ENCODE assay signal across 1 cellular context in genomic region chr6:33208089-33208967, GRCh38.
TF ChIP-seq lines count a peak whose summit lies in the region.

Gene RING1, plus strand, starts transcription at chr6:33208500. Its CDS starts 323 bp downstream, at chr6:33208823.

TF ChIP-seq in HepG2, 621 proteins besides CTCF, POLR2A, EP300 and RAD21 (continued from another document and continues in another):
- TF ChIP-seq ZZZ3 (CRISPR knock-in tag; IDR thresholded peaks at IDR 0.05; ENCODE audit: borderline replicate concordance) (no peak; the same call in 1 of the 2 replicates), PLRG1 (conservative IDR thresholded peaks at IDR 0.05) (no peak), ZNF333 (CRISPR knock-in tag; IDR thresholded peaks at IDR 0.05; ENCODE audit: borderline replicate concordance) (peak; percentile 91; the same call in 1 of the 2 replicates), SP4 (CRISPR knock-in tag; IDR thresholded peaks at IDR 0.05) (peak; percentile 86), SIX1 (CRISPR knock-in tag; IDR thresholded peaks at IDR 0.05; ENCODE audit: borderline replicate concordance) (0 out of 2 replicates have a peak, but pooled peaks have one; percentile 17), ELF1 (CRISPR knock-in tag; IDR thresholded peaks at IDR 0.05) (peak; percentile 62), THYN1 (CRISPR knock-in tag; IDR thresholded peaks at IDR 0.05; ENCODE audit: borderline replicate concordance, low read depth) (no peak), KDM3A (CRISPR knock-in tag; IDR thresholded peaks at IDR 0.05; ENCODE audit: low read depth) (peak; percentile 86; the same call in 1 of the 2 replicates), ELF4 (CRISPR knock-in tag; IDR thresholded peaks at IDR 0.05; ENCODE audit: borderline replicate concordance) (peak; percentile 54; the same call in 1 of the 2 replicates), BRD4 (CRISPR knock-in tag; IDR thresholded peaks at IDR 0.05) (peak; percentile 69), CSRNP2 (CRISPR knock-in tag; conservative IDR thresholded peaks at IDR 0.05; ENCODE audit: low read depth) (0 out of 2 replicates have a peak, but pooled peaks have one; percentile 42), SIN3A (IDR thresholded peaks at IDR 0.05; ENCODE audit: borderline replicate concordance, low read depth, low read length) (0 out of 2 replicates have a peak, but pooled peaks have one; percentile 73), ZNF282 (IDR thresholded peaks at IDR 0.05; ENCODE audit: partially characterized antibody) (no peak), CREB1 (IDR thresholded peaks at IDR 0.05) (peak; percentile 96), CREB1 (CRISPR knock-in tag; IDR thresholded peaks at IDR 0.05) (no peak), ZNF598 (CRISPR knock-in tag; IDR thresholded peaks at IDR 0.05; ENCODE audit: borderline replicate concordance) (0 out of 2 replicates have a peak, but pooled peaks have one; percentile 47), ZNF687 (CRISPR knock-in tag; IDR thresholded peaks at IDR 0.05) (peak; percentile 94), BORCS8-MEF2B (CRISPR knock-in tag; IDR thresholded peaks at IDR 0.05) (0 out of 2 replicates have a peak, but pooled peaks have one; percentile 79), MIER3 (CRISPR knock-in tag; IDR thresholded peaks at IDR 0.05; ENCODE audit: borderline replicate concordance) (peak; percentile 43; the same call in 1 of the 2 replicates), HMGXB3 (CRISPR knock-in tag; IDR thresholded peaks at IDR 0.05; ENCODE audit: borderline replicate concordance) (peak; percentile 65; the same call in 1 of the 2 replicates), DPF2 (CRISPR knock-in tag; IDR thresholded peaks at IDR 0.05; ENCODE audit: borderline replicate concordance, low read depth) (no peak)
- TF ChIP-seq, protein P1, sequence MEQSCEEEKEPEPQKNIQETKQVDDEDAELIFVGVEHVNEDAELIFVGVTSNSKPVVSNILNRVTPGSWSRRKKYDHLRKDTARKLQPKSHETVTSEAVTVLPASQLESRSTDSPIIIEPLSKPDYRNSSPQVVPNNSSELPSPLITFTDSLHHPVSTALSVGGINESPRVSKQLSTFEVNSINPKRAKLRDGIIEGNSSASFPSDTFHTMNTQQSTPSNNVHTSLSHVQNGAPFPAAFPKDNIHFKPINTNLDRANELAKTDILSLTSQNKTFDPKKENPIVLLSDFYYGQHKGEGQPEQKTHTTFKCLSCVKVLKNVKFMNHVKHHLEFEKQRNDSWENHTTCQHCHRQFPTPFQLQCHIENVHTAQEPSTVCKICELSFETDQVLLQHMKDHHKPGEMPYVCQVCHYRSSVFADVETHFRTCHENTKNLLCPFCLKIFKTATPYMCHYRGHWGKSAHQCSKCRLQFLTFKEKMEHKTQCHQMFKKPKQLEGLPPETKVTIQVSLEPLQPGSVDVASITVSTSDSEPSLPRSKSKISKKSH (CRISPR knock-in tag; IDR thresholded peaks at IDR 0.05; ENCODE audit: borderline replicate concordance): peak; percentile 42; the same call in 1 of the 2 replicates
- TF ChIP-seq, protein P2, sequence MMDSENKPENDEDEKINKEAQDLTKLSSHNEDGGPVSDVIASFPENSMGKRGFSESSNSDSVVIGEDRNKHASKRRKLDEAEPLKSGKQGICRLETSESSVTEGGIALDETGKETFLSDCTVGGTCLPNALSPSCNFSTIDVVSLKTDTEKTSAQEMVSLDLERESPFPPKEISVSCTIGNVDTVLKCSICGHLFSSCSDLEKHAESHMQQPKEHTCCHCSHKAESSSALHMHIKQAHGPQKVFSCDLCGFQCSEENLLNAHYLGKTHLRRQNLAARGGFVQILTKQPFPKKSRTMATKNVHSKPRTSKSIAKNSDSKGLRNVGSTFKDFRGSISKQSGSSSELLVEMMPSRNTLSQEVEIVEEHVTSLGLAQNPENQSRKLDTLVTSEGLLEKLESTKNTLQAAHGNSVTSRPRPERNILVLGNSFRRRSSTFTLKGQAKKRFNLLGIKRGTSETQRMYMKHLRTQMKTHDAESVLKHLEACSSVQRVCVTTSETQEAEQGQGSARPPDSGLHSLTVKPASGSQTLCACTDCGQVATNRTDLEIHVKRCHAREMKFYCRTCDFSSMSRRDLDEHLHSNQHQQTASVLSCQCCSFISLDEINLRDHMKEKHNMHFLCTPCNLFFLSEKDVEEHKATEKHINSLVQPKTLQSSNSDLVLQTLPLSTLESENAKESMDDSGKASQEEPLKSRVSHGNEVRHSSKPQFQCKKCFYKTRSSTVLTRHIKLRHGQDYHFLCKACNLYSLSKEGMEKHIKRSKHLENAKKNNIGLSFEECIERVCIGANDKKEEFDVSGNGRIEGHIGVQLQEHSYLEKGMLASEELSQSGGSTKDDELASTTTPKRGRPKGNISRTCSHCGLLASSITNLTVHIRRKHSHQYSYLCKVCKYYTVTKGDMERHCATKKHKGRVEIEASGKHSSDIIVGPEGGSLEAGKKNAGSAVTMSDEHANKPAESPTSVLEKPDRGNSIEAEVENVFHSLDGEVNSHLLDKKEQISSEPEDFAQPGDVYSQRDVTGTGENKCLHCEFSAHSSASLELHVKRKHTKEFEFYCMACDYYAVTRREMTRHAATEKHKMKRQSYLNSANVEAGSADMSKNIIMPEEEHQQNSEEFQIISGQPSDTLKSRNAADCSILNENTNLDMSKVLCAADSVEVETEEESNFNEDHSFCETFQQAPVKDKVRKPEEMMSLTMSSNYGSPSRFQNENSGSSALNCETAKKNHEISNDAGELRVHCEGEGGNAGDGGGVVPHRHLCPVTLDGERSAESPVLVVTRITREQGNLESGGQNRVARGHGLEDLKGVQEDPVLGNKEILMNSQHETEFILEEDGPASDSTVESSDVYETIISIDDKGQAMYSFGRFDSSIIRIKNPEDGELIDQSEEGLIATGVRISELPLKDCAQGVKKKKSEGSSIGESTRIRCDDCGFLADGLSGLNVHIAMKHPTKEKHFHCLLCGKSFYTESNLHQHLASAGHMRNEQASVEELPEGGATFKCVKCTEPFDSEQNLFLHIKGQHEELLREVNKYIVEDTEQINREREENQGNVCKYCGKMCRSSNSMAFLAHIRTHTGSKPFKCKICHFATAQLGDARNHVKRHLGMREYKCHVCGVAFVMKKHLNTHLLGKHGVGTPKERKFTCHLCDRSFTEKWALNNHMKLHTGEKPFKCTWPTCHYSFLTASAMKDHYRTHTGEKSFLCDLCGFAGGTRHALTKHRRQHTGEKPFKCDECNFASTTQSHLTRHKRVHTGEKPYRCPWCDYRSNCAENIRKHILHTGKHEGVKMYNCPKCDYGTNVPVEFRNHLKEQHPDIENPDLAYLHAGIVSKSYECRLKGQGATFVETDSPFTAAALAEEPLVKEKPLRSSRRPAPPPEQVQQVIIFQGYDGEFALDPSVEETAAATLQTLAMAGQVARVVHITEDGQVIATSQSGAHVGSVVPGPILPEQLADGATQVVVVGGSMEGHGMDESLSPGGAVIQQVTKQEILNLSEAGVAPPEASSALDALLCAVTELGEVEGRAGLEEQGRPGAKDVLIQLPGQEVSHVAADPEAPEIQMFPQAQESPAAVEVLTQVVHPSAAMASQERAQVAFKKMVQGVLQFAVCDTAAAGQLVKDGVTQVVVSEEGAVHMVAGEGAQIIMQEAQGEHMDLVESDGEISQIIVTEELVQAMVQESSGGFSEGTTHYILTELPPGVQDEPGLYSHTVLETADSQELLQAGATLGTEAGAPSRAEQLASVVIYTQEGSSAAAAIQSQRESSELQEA (CRISPR knock-in tag; IDR thresholded peaks at IDR 0.05; ENCODE audit: not compliant biosample characterization): peak; percentile 86
- TF ChIP-seq, protein P3, sequence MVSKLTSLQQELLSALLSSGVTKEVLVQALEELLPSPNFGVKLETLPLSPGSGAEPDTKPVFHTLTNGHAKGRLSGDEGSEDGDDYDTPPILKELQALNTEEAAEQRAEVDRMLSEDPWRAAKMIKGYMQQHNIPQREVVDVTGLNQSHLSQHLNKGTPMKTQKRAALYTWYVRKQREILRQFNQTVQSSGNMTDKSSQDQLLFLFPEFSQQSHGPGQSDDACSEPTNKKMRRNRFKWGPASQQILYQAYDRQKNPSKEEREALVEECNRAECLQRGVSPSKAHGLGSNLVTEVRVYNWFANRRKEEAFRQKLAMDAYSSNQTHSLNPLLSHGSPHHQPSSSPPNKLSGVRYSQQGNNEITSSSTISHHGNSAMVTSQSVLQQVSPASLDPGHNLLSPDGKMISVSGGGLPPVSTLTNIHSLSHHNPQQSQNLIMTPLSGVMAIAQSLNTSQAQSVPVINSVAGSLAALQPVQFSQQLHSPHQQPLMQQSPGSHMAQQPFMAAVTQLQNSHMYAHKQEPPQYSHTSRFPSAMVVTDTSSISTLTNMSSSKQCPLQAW (CRISPR knock-in tag; IDR thresholded peaks at IDR 0.05): 0 out of 2 replicates have a peak, but pooled peaks have one; percentile 38
- TF ChIP-seq, protein P4, sequence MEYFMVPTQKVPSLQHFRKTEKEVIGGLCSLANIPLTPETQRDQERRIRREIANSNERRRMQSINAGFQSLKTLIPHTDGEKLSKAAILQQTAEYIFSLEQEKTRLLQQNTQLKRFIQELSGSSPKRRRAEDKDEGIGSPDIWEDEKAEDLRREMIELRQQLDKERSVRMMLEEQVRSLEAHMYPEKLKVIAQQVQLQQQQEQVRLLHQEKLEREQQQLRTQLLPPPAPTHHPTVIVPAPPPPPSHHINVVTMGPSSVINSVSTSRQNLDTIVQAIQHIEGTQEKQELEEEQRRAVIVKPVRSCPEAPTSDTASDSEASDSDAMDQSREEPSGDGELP (IDR thresholded peaks at IDR 0.05; ENCODE audit: borderline replicate concordance, low read depth): peak; percentile 45; the same call in 1 of the 2 replicates
- TF ChIP-seq, protein P5, sequence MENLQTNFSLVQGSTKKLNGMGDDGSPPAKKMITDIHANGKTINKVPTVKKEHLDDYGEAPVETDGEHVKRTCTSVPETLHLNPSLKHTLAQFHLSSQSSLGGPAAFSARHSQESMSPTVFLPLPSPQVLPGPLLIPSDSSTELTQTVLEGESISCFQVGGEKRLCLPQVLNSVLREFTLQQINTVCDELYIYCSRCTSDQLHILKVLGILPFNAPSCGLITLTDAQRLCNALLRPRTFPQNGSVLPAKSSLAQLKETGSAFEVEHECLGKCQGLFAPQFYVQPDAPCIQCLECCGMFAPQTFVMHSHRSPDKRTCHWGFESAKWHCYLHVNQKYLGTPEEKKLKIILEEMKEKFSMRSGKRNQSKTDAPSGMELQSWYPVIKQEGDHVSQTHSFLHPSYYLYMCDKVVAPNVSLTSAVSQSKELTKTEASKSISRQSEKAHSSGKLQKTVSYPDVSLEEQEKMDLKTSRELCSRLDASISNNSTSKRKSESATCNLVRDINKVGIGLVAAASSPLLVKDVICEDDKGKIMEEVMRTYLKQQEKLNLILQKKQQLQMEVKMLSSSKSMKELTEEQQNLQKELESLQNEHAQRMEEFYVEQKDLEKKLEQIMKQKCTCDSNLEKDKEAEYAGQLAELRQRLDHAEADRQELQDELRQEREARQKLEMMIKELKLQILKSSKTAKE (CRISPR knock-in tag; IDR thresholded peaks at IDR 0.05; ENCODE audit: borderline replicate concordance): peak; percentile 75
